1 cellular context compared by ENCODE assay signal in the genomic region with DNA sequence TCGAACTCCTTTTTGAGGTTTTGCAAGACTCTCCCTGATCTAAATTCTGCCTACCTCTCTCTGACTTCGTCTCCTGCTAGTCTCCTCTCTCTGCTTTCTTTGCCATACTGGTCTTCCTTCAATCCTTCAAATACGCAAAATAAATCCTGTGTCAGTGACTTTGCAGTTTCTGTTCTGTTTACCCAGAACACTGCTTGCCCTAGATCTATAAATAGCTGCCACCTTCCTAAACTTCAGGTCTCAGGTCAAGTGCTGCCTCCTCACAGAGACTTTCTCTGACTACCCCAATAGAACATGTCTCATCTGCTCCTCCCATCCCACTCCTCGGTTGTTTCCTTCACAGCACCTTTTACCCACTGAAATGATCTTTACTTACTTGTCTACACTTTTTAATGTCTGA.
TF ChIP-seq lines count a peak whose summit lies in the region.

No MANE protein-coding gene starts in this region.

TF ChIP-seq in GM23338, 12 proteins besides CTCF, POLR2A, EP300 and RAD21 (continued from another document):
- TF ChIP-seq, protein P1, sequence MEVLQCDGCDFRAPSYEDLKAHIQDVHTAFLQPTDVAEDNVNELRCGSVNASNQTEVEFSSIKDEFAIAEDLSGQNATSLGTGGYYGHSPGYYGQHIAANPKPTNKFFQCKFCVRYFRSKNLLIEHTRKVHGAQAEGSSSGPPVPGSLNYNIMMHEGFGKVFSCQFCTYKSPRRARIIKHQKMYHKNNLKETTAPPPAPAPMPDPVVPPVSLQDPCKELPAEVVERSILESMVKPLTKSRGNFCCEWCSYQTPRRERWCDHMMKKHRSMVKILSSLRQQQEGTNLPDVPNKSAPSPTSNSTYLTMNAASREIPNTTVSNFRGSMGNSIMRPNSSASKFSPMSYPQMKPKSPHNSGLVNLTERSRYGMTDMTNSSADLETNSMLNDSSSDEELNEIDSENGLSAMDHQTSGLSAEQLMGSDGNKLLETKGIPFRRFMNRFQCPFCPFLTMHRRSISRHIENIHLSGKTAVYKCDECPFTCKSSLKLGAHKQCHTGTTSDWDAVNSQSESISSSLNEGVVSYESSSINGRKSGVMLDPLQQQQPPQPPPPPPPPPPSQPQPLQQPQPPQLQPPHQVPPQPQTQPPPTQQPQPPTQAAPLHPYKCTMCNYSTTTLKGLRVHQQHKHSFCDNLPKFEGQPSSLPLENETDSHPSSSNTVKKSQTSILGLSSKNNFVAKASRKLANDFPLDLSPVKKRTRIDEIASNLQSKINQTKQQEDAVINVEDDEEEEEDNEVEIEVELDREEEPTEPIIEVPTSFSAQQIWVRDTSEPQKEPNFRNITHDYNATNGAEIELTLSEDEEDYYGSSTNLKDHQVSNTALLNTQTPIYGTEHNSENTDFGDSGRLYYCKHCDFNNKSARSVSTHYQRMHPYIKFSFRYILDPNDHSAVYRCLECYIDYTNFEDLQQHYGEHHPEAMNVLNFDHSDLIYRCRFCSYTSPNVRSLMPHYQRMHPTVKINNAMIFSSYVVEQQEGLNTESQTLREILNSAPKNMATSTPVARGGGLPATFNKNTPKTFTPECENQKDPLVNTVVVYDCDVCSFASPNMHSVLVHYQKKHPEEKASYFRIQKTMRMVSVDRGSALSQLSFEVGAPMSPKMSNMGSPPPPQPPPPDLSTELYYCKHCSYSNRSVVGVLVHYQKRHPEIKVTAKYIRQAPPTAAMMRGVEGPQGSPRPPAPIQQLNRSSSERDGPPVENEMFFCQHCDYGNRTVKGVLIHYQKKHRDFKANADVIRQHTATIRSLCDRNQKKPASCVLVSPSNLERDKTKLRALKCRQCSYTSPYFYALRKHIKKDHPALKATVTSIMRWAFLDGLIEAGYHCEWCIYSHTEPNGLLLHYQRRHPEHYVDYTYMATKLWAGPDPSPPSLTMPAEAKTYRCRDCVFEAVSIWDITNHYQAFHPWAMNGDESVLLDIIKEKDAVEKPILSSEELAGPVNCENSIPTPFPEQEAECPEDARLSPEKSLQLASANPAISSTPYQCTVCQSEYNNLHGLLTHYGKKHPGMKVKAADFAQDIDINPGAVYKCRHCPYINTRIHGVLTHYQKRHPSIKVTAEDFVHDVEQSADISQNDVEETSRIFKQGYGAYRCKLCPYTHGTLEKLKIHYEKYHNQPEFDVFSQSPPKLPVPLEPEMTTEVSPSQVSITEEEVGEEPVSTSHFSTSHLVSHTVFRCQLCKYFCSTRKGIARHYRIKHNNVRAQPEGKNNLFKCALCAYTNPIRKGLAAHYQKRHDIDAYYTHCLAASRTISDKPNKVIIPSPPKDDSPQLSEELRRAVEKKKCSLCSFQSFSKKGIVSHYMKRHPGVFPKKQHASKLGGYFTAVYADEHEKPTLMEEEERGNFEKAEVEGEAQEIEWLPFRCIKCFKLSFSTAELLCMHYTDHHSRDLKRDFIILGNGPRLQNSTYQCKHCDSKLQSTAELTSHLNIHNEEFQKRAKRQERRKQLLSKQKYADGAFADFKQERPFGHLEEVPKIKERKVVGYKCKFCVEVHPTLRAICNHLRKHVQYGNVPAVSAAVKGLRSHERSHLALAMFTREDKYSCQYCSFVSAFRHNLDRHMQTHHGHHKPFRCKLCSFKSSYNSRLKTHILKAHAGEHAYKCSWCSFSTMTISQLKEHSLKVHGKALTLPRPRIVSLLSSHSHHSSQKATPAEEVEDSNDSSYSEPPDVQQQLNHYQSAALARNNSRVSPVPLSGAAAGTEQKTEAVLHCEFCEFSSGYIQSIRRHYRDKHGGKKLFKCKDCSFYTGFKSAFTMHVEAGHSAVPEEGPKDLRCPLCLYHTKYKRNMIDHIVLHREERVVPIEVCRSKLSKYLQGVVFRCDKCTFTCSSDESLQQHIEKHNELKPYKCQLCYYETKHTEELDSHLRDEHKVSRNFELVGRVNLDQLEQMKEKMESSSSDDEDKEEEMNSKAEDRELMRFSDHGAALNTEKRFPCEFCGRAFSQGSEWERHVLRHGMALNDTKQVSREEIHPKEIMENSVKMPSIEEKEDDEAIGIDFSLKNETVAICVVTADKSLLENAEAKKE (CRISPR knock-in tag; IDR thresholded peaks at IDR 0.05): no peak
- no peak for TF ChIP-seq ZNF114 (CRISPR knock-in tag; IDR thresholded peaks at IDR 0.05)
TF ChIP-seq in GM23338: peak in this region for 0.
